27 cellular contexts compared by ENCODE assay signal in genomic region chr1:204124639-204125038, GRCh38. TPM values are rescaled to one million over a fixed set of nuclear protein-coding genes. Genes with fewer than 3 reads are reported as not detected.
"Had no signal": no experiment of that assay in that cellular context is flagged by ENCODE, and none has a peak within 500 bp of the region (broad histone marks: within the 10 kb centered on the region; RNA-seq: fewer than 3 reads in every experiment).

No MANE protein-coding gene starts in this region.

- H3K4me2 ChIP-seq: smooth muscle cell had no signal

- H3K27me3 Mint-ChIP-seq: effector memory CD8-positive, alpha-beta T cell had no signal

- H3K36me3 ChIP-seq: neutrophil had no signal

- H3K27ac ChIP-seq: esophagus squamous epithelium, gastroesophageal sphincter, left lung, lower lobe of right lung, neutrophil, suprapubic skin, thyroid gland, upper lobe of right lung, vagina had no signal

- DNase-seq: effector memory CD8-positive, alpha-beta T cell; esophagus squamous epithelium; foreskin fibroblast; glutamatergic neuron; immature natural killer cell; left lung; lower lobe of right lung; natural killer cell; right cardiac atrium; stimulated activated CD4-positive, alpha-beta T cell treated with anti-CD3 and anti-CD28 coated beads, Interleukin-4, amount 100 ng/mL, for 1 hour; stimulated activated CD8-positive, alpha-beta memory T cell treated with anti-CD3 and anti-CD28 coated beads, Interleukin-4, amount 100 ng/mL, for 48 hours; stimulated activated naive CD8-positive, alpha-beta T cell treated with anti-CD3 and anti-CD28 coated beads, Interleukin-15, Interleukin-2, amounts not matched to agents 100 U/mL and 50 U/mL, for 24 hours; thyroid gland; upper lobe of right lung had no signal

- H3K9me3 Mint-ChIP-seq: dendritic cell treated with granulocyte-macrophage colony-stimulating factor and Interleukin-4, amounts not matched to agents 40 ng/mL and 50 ng/mL, for 4 days; effector memory CD8-positive, alpha-beta T cell; immature natural killer cell; memory B cell; mesothelial cell of epicardium; natural killer cell; stimulated activated effector memory CD8-positive, alpha-beta T cell treated with anti-CD3 and anti-CD28 coated beads, Interleukin-12 subunit alpha, Interleukin-12 subunit beta, amount 100 ng/mL, for 72 hours had no signal

- H3K9me3 ChIP-seq: esophagus squamous epithelium, gastroesophageal sphincter, left lung, lower lobe of right lung, neutrophil, suprapubic skin, thyroid gland, upper lobe of right lung, vagina had no signal

- H3K4me3 Mint-ChIP-seq: dendritic cell treated with granulocyte-macrophage colony-stimulating factor and Interleukin-4, amounts not matched to agents 40 ng/mL and 50 ng/mL, for 4 days; effector memory CD8-positive, alpha-beta T cell; immature natural killer cell; memory B cell; mesothelial cell of epicardium; natural killer cell; stimulated activated effector memory CD8-positive, alpha-beta T cell treated with anti-CD3 and anti-CD28 coated beads, Interleukin-12 subunit alpha, Interleukin-12 subunit beta, amount 100 ng/mL, for 72 hours had no signal

- ATAC-seq: effector memory CD8-positive, alpha-beta T cell; gastroesophageal sphincter; left lung; lower lobe of right lung; natural killer cell; right cardiac atrium; stimulated activated effector memory CD8-positive, alpha-beta T cell treated with anti-CD3 and anti-CD28 coated beads, Interleukin-12 subunit alpha, Interleukin-12 subunit beta, amount 100 ng/mL, for 72 hours; stimulated activated naive CD8-positive, alpha-beta T cell treated with anti-CD3 and anti-CD28 coated beads, Interleukin-15, Interleukin-2, amounts not matched to agents 100 U/mL and 50 U/mL, for 24 hours; upper lobe of right lung had no signal

- H3K36me3 Mint-ChIP-seq: memory B cell, natural killer cell had no signal

- H3K4me3 ChIP-seq: esophagus squamous epithelium, gastroesophageal sphincter, left lung, lower lobe of right lung, smooth muscle cell, suprapubic skin, thyroid gland, upper lobe of right lung, vagina had no signal

- H3K27ac Mint-ChIP-seq: dendritic cell treated with granulocyte-macrophage colony-stimulating factor and Interleukin-4, amounts not matched to agents 40 ng/mL and 50 ng/mL, for 4 days; effector memory CD8-positive, alpha-beta T cell; memory B cell; mesothelial cell of epicardium; natural killer cell had no signal

- H3K27me3 ChIP-seq: esophagus squamous epithelium, gastroesophageal sphincter, left lung, neutrophil, suprapubic skin, thyroid gland, upper lobe of right lung, vagina had no signal

RNA-seq across cellular contexts. Expression of gene REN, which starts 41.5 kb away (rescaled TPM):
- total RNA-seq: gastroesophageal sphincter, mesothelial cell of epicardium, mucosa of gallbladder, myocyte, natural killer cell, osteocyte, smooth muscle cell, thyroid gland, vagina had no signal
- polyA plus RNA-seq: immature natural killer cell, keratinocyte, smooth muscle cell had no signal
